Comparison of ENCODE assay signal across 33 cellular contexts in genomic region chr14:83873626-83874025, GRCh38.
"Had no signal": no experiment of that assay in that cellular context is flagged by ENCODE, and none has a peak within 500 bp of the region (broad histone marks: within the 10 kb centered on the region; RNA-seq: fewer than 3 reads in every experiment).

No MANE protein-coding gene starts in this region.

- H3K36me3 ChIP-seq: breast epithelium had no signal

- H3K9me3 ChIP-seq: body of pancreas, breast epithelium had no signal

- H3K4me1 ChIP-seq: body of pancreas, breast epithelium had no signal

- ATAC-seq: activated CD8-positive, alpha-beta memory T cell treated with anti-CD3 and anti-CD28 coated beads, Interleukin-2, amount 10 ng/mL, durations not matched to agents 7 days and 5 days; body of pancreas; Right ventricle myocardium inferior had no signal

- H3K27ac ChIP-seq: body of pancreas, breast epithelium, PC-9, RWPE1, VCaP had no signal

- DNase-seq: activated B cell treated with CpG ODN at 0.5 μM for 24 hours; activated CD4-positive, alpha-beta memory T cell treated with anti-CD3 and anti-CD28 coated beads, Interleukin-2, amount 10 ng/mL, durations not matched to agents 7 days and 5 days; activated CD4-positive, alpha-beta T cell treated with anti-CD3 and anti-CD28 coated beads for 48 hours; activated CD4-positive, CD25-positive, alpha-beta regulatory T cell treated with anti-CD3 and anti-CD28 coated beads, Interleukin-2, amount 50 U/mL, for 72 hours; activated CD8-positive, alpha-beta memory T cell treated with anti-CD3 and anti-CD28 coated beads for 24 hours; activated CD8-positive, alpha-beta memory T cell treated with anti-CD3 and anti-CD28 coated beads, Interleukin-2, amount 10 ng/mL, durations not matched to agents 7 days and 5 days; activated CD8-positive, alpha-beta memory T cell treated with anti-CD3 and anti-CD28 coated beads, Interleukin-2, amount 50 U/mL, for 48 hours; activated effector memory CD4-positive, alpha-beta T cell treated with Interleukin-2 at 50 U/mL for 16 hours; activated naive CD4-positive, alpha-beta T cell treated with anti-CD3 and anti-CD28 coated beads, Interleukin-2, amount 50 U/mL, for 16 hours; activated naive CD8-positive, alpha-beta T cell treated with anti-CD3 and anti-CD28 coated beads for 36 hours; activated T-cell treated with anti-CD3 and anti-CD28 coated beads, Interleukin-2, amount 50 U/mL, for 48 hours; amygdala; body of pancreas; Karpas-422; KBM-7; NCI-H1105; NCI-H1417 treated with DMSO at 0.1 percent for 48 hours; NCI-H187 treated with DMSO at 0.1 percent for 48 hours; NCI-H2081; NCI-H2171 treated with DMSO at 0.1 percent for 48 hours; NCI-H2227 treated with DMSO at 0.1 percent for 48 hours; NCI-H446; NCI-H524; NK-92 treated with Interleukin-12 subunit alpha and Interleukin-12 subunit beta, amount 100 ng/mL, for 24 hours; PC-9; SW 1271; T-helper 1 cell; T-helper 2 cell; T-helper 9 cell had no signal

- H3K4me3 ChIP-seq: body of pancreas, breast epithelium, PC-9 had no signal

- H3K27me3 ChIP-seq: body of pancreas, breast epithelium had no signal

- H2AFZ ChIP-seq: PC-9 had no signal

- H3K4me2 ChIP-seq: PC-9 had no signal
